Comparison of ENCODE assay signal across 1 cellular context in the genomic region with DNA sequence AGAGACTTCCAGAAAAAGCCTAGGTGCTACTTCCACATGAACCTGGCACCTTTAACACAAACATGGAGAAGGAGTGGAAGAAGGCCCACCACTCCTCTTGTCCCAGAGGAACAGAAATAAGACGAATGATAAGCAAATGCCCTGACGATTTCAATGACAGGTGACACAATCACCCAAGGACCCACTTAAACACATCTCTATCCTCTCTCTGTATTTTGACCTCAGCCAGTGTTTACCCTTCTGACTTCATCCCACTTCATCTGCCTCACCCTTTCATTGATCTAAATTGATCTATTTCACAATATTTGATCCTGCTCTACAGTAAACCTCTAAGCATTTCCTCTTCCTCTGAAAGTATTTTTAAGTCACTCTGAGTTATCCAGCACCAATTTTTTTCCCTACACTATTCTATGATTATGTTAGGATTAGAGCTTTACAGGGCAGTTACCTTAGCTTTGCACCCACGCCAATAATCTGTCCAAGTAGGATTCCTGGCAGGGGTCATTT.
TF ChIP-seq lines count a peak whose summit lies in the region.

No MANE protein-coding gene starts in this region.

TF ChIP-seq in HepG2, 621 proteins besides CTCF, POLR2A, EP300 and RAD21 (continued from another document and continues in another):
- no peak for TF ChIP-seq BRF2 (CRISPR knock-in tag; IDR thresholded peaks at IDR 0.05)
- no peak for TF ChIP-seq FIP1L1 (IDR thresholded peaks at IDR 0.05; ENCODE audit: borderline replicate concordance, insufficient read depth, low read depth, low read length)
- TF ChIP-seq CREBL2 (CRISPR knock-in tag; IDR thresholded peaks at IDR 0.05; ENCODE audit: borderline replicate concordance) = no peak
- TF ChIP-seq, protein P1, sequence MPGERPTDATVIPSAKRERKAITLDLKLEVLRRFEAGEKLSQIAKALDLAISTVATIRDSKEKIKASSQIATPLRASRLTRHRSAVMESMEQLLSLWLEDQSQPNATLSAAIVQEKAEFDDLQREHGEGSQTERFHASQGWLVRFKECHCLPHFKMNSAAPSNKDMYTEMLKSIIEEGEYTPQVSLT (CRISPR knock-in tag; IDR thresholded peaks at IDR 0.05; ENCODE audit: borderline replicate concordance, low read depth) = no peak
- TF ChIP-seq GMEB1 (CRISPR knock-in tag; IDR thresholded peaks at IDR 0.05; ENCODE audit: borderline replicate concordance) = no peak
- no peak for TF ChIP-seq HNRNPK (IDR thresholded peaks at IDR 0.05; ENCODE audit: low read depth, low read length, poor library complexity, severe bottlenecking)
- TF ChIP-seq ZNF232 (CRISPR knock-in tag; IDR thresholded peaks at IDR 0.05; ENCODE audit: borderline replicate concordance) = peak; percentile 59; the same call in 1 of the 2 replicates
- TF ChIP-seq, protein P2, sequence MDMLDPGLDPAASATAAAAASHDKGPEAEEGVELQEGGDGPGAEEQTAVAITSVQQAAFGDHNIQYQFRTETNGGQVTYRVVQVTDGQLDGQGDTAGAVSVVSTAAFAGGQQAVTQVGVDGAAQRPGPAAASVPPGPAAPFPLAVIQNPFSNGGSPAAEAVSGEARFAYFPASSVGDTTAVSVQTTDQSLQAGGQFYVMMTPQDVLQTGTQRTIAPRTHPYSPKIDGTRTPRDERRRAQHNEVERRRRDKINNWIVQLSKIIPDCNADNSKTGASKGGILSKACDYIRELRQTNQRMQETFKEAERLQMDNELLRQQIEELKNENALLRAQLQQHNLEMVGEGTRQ (IDR thresholded peaks at IDR 0.05; ENCODE audit: low read depth, low read length) = no peak
- TF ChIP-seq, protein P2 (CRISPR knock-in tag; IDR thresholded peaks at IDR 0.05; ENCODE audit: borderline replicate concordance) = no peak
- no peak for TF ChIP-seq ZNF33A (CRISPR knock-in tag; IDR thresholded peaks at IDR 0.05; ENCODE audit: borderline replicate concordance)
- no peak for TF ChIP-seq ZNF101 (CRISPR knock-in tag; IDR thresholded peaks at IDR 0.05; ENCODE audit: borderline replicate concordance, low read depth)
- no peak for TF ChIP-seq MAFF (IDR thresholded peaks at IDR 0.05; ENCODE audit: low read depth, low read length)
- TF ChIP-seq RAD51 (IDR thresholded peaks at IDR 0.05; ENCODE audit: borderline replicate concordance) = no peak
- no peak for TF ChIP-seq XBP1 (CRISPR knock-in tag; IDR thresholded peaks at IDR 0.05)
- TF ChIP-seq ZNF550 (CRISPR knock-in tag; IDR thresholded peaks at IDR 0.05; ENCODE audit: borderline replicate concordance) = no peak
- no peak for TF ChIP-seq TMF1 (CRISPR knock-in tag; IDR thresholded peaks at IDR 0.05; ENCODE audit: low read depth)
- peak; percentile 82; the same call in 1 of the 2 replicates for TF ChIP-seq HMG20B (CRISPR knock-in tag; conservative IDR thresholded peaks at IDR 0.05)
- peak; percentile 75; the same call in 1 of the 2 replicates for TF ChIP-seq CSRNP1 (CRISPR knock-in tag; IDR thresholded peaks at IDR 0.05)
- TF ChIP-seq MNT (IDR thresholded peaks at IDR 0.05) = no peak
- TF ChIP-seq HOXA5 (CRISPR knock-in tag; IDR thresholded peaks at IDR 0.05) = peak; percentile 71; the same call in 1 of the 2 replicates
- TF ChIP-seq, protein P3, sequence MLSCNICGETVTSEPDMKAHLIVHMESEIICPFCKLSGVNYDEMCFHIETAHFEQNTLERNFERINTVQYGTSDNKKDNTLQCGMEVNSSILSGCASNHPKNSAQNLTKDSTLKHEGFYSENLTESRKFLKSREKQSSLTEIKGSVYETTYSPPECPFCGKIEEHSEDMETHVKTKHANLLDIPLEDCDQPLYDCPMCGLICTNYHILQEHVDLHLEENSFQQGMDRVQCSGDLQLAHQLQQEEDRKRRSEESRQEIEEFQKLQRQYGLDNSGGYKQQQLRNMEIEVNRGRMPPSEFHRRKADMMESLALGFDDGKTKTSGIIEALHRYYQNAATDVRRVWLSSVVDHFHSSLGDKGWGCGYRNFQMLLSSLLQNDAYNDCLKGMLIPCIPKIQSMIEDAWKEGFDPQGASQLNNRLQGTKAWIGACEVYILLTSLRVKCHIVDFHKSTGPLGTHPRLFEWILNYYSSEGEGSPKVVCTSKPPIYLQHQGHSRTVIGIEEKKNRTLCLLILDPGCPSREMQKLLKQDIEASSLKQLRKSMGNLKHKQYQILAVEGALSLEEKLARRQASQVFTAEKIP (CRISPR knock-in tag; IDR thresholded peaks at IDR 0.05; ENCODE audit: borderline replicate concordance) = no peak
- TF ChIP-seq MAZ (IDR thresholded peaks at IDR 0.05; ENCODE audit: borderline replicate concordance, low read depth, low read length) = no peak
- TF ChIP-seq MAZ (CRISPR knock-in tag; IDR thresholded peaks at IDR 0.05; ENCODE audit: low read depth) = no peak
- peak; percentile 87 for TF ChIP-seq HOXD1 (CRISPR knock-in tag; IDR thresholded peaks at IDR 0.05)
- TF ChIP-seq, protein P4, sequence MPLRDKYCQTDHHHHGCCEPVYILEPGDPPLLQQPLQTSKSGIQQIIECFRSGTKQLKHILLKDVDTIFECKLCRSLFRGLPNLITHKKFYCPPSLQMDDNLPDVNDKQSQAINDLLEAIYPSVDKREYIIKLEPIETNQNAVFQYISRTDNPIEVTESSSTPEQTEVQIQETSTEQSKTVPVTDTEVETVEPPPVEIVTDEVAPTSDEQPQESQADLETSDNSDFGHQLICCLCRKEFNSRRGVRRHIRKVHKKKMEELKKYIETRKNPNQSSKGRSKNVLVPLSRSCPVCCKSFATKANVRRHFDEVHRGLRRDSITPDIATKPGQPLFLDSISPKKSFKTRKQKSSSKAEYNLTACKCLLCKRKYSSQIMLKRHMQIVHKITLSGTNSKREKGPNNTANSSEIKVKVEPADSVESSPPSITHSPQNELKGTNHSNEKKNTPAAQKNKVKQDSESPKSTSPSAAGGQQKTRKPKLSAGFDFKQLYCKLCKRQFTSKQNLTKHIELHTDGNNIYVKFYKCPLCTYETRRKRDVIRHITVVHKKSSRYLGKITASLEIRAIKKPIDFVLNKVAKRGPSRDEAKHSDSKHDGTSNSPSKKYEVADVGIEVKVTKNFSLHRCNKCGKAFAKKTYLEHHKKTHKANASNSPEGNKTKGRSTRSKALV (CRISPR knock-in tag; IDR thresholded peaks at IDR 0.05) = peak; percentile 25; the same call in 1 of the 2 replicates
- TF ChIP-seq HNRNPLL (IDR thresholded peaks at IDR 0.05; ENCODE audit: low read depth, low read length, poor library complexity, severe bottlenecking) = no peak
- TF ChIP-seq, protein P5, sequence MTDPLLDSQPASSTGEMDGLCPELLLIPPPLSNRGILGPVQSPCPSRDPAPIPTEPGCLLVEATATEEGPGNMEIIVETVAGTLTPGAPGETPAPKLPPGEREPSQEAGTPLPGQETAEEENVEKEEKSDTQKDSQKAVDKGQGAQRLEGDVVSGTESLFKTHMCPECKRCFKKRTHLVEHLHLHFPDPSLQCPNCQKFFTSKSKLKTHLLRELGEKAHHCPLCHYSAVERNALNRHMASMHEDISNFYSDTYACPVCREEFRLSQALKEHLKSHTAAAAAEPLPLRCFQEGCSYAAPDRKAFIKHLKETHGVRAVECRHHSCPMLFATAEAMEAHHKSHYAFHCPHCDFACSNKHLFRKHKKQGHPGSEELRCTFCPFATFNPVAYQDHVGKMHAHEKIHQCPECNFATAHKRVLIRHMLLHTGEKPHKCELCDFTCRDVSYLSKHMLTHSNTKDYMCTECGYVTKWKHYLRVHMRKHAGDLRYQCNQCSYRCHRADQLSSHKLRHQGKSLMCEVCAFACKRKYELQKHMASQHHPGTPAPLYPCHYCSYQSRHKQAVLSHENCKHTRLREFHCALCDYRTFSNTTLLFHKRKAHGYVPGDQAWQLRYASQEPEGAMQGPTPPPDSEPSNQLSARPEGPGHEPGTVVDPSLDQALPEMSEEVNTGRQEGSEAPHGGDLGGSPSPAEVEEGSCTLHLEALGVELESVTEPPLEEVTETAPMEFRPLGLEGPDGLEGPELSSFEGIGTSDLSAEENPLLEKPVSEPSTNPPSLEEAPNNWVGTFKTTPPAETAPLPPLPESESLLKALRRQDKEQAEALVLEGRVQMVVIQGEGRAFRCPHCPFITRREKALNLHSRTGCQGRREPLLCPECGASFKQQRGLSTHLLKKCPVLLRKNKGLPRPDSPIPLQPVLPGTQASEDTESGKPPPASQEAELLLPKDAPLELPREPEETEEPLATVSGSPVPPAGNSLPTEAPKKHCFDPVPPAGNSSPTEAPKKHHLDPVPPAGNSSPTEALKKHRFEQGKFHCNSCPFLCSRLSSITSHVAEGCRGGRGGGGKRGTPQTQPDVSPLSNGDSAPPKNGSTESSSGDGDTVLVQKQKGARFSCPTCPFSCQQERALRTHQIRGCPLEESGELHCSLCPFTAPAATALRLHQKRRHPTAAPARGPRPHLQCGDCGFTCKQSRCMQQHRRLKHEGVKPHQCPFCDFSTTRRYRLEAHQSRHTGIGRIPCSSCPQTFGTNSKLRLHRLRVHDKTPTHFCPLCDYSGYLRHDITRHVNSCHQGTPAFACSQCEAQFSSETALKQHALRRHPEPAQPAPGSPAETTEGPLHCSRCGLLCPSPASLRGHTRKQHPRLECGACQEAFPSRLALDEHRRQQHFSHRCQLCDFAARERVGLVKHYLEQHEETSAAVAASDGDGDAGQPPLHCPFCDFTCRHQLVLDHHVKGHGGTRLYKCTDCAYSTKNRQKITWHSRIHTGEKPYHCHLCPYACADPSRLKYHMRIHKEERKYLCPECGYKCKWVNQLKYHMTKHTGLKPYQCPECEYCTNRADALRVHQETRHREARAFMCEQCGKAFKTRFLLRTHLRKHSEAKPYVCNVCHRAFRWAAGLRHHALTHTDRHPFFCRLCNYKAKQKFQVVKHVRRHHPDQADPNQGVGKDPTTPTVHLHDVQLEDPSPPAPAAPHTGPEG (CRISPR knock-in tag; IDR thresholded peaks at IDR 0.05) = no peak
- TF ChIP-seq ZNF501 (CRISPR knock-in tag; IDR thresholded peaks at IDR 0.05) = no peak
- TF ChIP-seq ZNF180 (CRISPR knock-in tag; IDR thresholded peaks at IDR 0.05; ENCODE audit: borderline replicate concordance, low read depth) = no peak
- TF ChIP-seq ZFP41 (CRISPR knock-in tag; IDR thresholded peaks at IDR 0.05; ENCODE audit: borderline replicate concordance) = no peak
- no peak; the same call in none of the 2 replicates for TF ChIP-seq GABPB1 (CRISPR knock-in tag; IDR thresholded peaks at IDR 0.05)
- TF ChIP-seq SMARCE1 (IDR thresholded peaks at IDR 0.05; ENCODE audit: borderline replicate concordance) = no peak
- no peak for TF ChIP-seq CAMTA2 (CRISPR knock-in tag; IDR thresholded peaks at IDR 0.05; ENCODE audit: borderline replicate concordance)
- TF ChIP-seq ATRX (CRISPR knock-in tag; IDR thresholded peaks at IDR 0.05; ENCODE audit: borderline replicate concordance) = no peak
- TF ChIP-seq ZNF619 (CRISPR knock-in tag; IDR thresholded peaks at IDR 0.05) = no peak
- TF ChIP-seq, protein P6, sequence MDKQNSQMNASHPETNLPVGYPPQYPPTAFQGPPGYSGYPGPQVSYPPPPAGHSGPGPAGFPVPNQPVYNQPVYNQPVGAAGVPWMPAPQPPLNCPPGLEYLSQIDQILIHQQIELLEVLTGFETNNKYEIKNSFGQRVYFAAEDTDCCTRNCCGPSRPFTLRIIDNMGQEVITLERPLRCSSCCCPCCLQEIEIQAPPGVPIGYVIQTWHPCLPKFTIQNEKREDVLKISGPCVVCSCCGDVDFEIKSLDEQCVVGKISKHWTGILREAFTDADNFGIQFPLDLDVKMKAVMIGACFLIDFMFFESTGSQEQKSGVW (CRISPR knock-in tag; IDR thresholded peaks at IDR 0.05; ENCODE audit: borderline replicate concordance) = no peak
- peak; percentile 53; the same call in 1 of the 2 replicates for TF ChIP-seq RXRA (CRISPR knock-in tag; IDR thresholded peaks at IDR 0.05)
